34 cellular contexts compared by ENCODE assay signal in genomic region chr21:33033961-33034413, GRCh38. TPM values are rescaled to one million over a fixed set of nuclear protein-coding genes. Genes with fewer than 3 reads are reported as not detected.
"Had no signal": no experiment of that assay in that cellular context is flagged by ENCODE, and none has a peak within 500 bp of the region (broad histone marks: within the 10 kb centered on the region; RNA-seq: fewer than 3 reads in every experiment).

No MANE protein-coding gene starts in this region.

- H3K4me3 ChIP-seq: gastroesophageal sphincter, left lung, lung, right atrium auricular region, smooth muscle cell, stomach, thyroid gland, upper lobe of right lung had no signal

- H3K27ac ChIP-seq: gastroesophageal sphincter, left lung, right atrium auricular region, stomach, thyroid gland, upper lobe of right lung, VCaP had no signal

- H3K4me3 Mint-ChIP-seq: activated naive CD4-positive, alpha-beta T cell treated with anti-CD3 and anti-CD28 coated beads, Interleukin-2, amount 50 U/mL, for 24 hours; activated naive CD8-positive, alpha-beta T cell treated with anti-CD3 and anti-CD28 coated beads, Interleukin-2, amount 50 U/mL, for 24 hours; activated T-cell treated with anti-CD3 and anti-CD28 coated beads, Interleukin-2, amount 50 U/mL, for 4 hours; activated T-helper 17 cell treated with anti-CD3 and anti-CD28 coated beads, Interleukin-2, amount 50 U/mL, for 72 hours; effector memory CD8-positive, alpha-beta T cell; nephron; stimulated activated naive B cell treated with anti-CD40 and anti-IgM and Interleukin-4, amounts not matched to agents 10 μg/mL and 1 μg/mL and 100 μg/mL, for 72 hours; T-helper 1 cell treated with Interleukin-12 subunit alpha and Interleukin-12 subunit beta and Interleukin-4 antibody, amounts not matched to agents 30 μg/mL and 1 μg/mL, for 36 hours had no signal

- H3K9me3 ChIP-seq: gastroesophageal sphincter, left lung, right atrium auricular region, stomach, thyroid gland, upper lobe of right lung had no signal

- H3K36me3 Mint-ChIP-seq: activated naive CD4-positive, alpha-beta T cell treated with anti-CD3 and anti-CD28 coated beads, Interleukin-2, amount 50 U/mL, for 24 hours; stimulated activated naive B cell treated with anti-CD40 and anti-IgM and Interleukin-4, amounts not matched to agents 10 μg/mL and 1 μg/mL and 100 μg/mL, for 72 hours had no signal

- H3K9me3 Mint-ChIP-seq: activated naive CD4-positive, alpha-beta T cell treated with anti-CD3 and anti-CD28 coated beads, Interleukin-2, amount 50 U/mL, for 24 hours; activated naive CD8-positive, alpha-beta T cell treated with anti-CD3 and anti-CD28 coated beads, Interleukin-2, amount 50 U/mL, for 24 hours; activated T-cell treated with anti-CD3 and anti-CD28 coated beads, Interleukin-2, amount 50 U/mL, for 4 hours; activated T-helper 17 cell treated with anti-CD3 and anti-CD28 coated beads, Interleukin-2, amount 50 U/mL, for 72 hours; effector memory CD8-positive, alpha-beta T cell; nephron; stimulated activated naive B cell treated with anti-CD40 and anti-IgM and Interleukin-4, amounts not matched to agents 10 μg/mL and 1 μg/mL and 100 μg/mL, for 72 hours; T-helper 1 cell treated with Interleukin-12 subunit alpha and Interleukin-12 subunit beta and Interleukin-4 antibody, amounts not matched to agents 30 μg/mL and 1 μg/mL, for 36 hours had no signal

- H3K27ac Mint-ChIP-seq: activated naive CD4-positive, alpha-beta T cell treated with anti-CD3 and anti-CD28 coated beads, Interleukin-2, amount 50 U/mL, for 24 hours; activated naive CD8-positive, alpha-beta T cell treated with anti-CD3 and anti-CD28 coated beads, Interleukin-2, amount 50 U/mL, for 24 hours; activated T-helper 17 cell treated with anti-CD3 and anti-CD28 coated beads, Interleukin-2, amount 50 U/mL, for 72 hours; effector memory CD8-positive, alpha-beta T cell; nephron; stimulated activated naive B cell treated with anti-CD40 and anti-IgM and Interleukin-4, amounts not matched to agents 10 μg/mL and 1 μg/mL and 100 μg/mL, for 72 hours; T-helper 1 cell treated with Interleukin-12 subunit alpha and Interleukin-12 subunit beta and Interleukin-4 antibody, amounts not matched to agents 30 μg/mL and 1 μg/mL, for 36 hours had no signal

- H3K36me3 ChIP-seq: gastroesophageal sphincter, left lung, right atrium auricular region, stomach, thyroid gland, upper lobe of right lung had no signal

- DNase-seq: activated CD4-positive, alpha-beta T cell treated with anti-CD3 and anti-CD28 coated beads for 48 hours; activated CD4-positive, alpha-beta T cell treated with anti-CD3 and anti-CD28 coated beads, Interleukin-2, amount 50 U/mL, for 48 hours; activated naive CD8-positive, alpha-beta T cell treated with anti-CD3 and anti-CD28 coated beads, Interleukin-2, amount 50 U/mL, for 24 hours; activated T-cell treated with anti-CD3 and anti-CD28 coated beads, Interleukin-2, amount 50 U/mL, for 4 hours; amygdala; caudate nucleus; cortex of kidney; effector memory CD8-positive, alpha-beta T cell; hippocampal formation; left lung; mesendoderm; nucleus accumbens; stimulated activated CD4-positive, alpha-beta T cell treated with anti-CD3 and anti-CD28 coated beads, Interleukin-1b, Interleukin-23, amount 100 ng/mL, for 48 hours; stimulated activated naive B cell treated with anti-CD40 and anti-IgM and Interleukin-4, amounts not matched to agents 10 μg/mL and 1 μg/mL and 100 μg/mL, for 72 hours; stomach; T-helper 9 cell; thyroid gland; upper lobe of right lung had no signal

- H3K4me1 Mint-ChIP-seq: nephron had no signal

- ATAC-seq: activated CD4-positive, CD25-positive, alpha-beta regulatory T cell treated with anti-CD3 and anti-CD28 coated beads, Interleukin-2, amount 50 U/mL, for 24 hours; activated naive CD8-positive, alpha-beta T cell treated with anti-CD3 and anti-CD28 coated beads, Interleukin-2, amount 50 U/mL, for 24 hours; activated T-cell treated with anti-CD3 and anti-CD28 coated beads, Interleukin-2, amount 50 U/mL, for 4 hours; activated T-helper 17 cell treated with anti-CD3 and anti-CD28 coated beads, Interleukin-2, amount 50 U/mL, for 72 hours; effector memory CD8-positive, alpha-beta T cell; gastroesophageal sphincter; left lung; stimulated activated naive B cell treated with anti-CD40 and anti-IgM and Interleukin-4, amounts not matched to agents 10 μg/mL and 1 μg/mL and 100 μg/mL, for 72 hours; upper lobe of right lung had no signal

- H3K4me2 ChIP-seq: smooth muscle cell had no signal

RNA-seq across cellular contexts. Expression of gene OLIG2, which starts 8.3 kb away (rescaled TPM):
- total RNA-seq: activated T-cell treated with anti-CD3 and anti-CD28 coated beads, Interleukin-2, amount 50 U/mL, for 4 hours; activated T-helper 17 cell treated with anti-CD3 and anti-CD28 coated beads, Interleukin-2, amount 50 U/mL, for 72 hours; fibroblast of lung; fibroblast of villous mesenchyme; gastroesophageal sphincter; mucosa of gallbladder; pulmonary artery endothelial cell; right atrium auricular region; smooth muscle cell; stomach; upper lobe of right lung had no signal
- polyA plus RNA-seq: esophagus, fibroblast of lung, smooth muscle cell, stomach had no signal

RNA-seq across cellular contexts. Expression of gene OLIG1, which starts 36.0 kb away (rescaled TPM):
- total RNA-seq: activated T-cell treated with anti-CD3 and anti-CD28 coated beads, Interleukin-2, amount 50 U/mL, for 4 hours; activated T-helper 17 cell treated with anti-CD3 and anti-CD28 coated beads, Interleukin-2, amount 50 U/mL, for 72 hours; chondrocyte; fibroblast of lung; fibroblast of villous mesenchyme; gastroesophageal sphincter; mucosa of gallbladder; pulmonary artery endothelial cell; right atrium auricular region; smooth muscle cell; stomach; thyroid gland had no signal
- polyA plus RNA-seq: fibroblast of lung, smooth muscle cell, stomach had no signal
